3 cellular contexts compared by ENCODE assay signal in the genomic region with DNA sequence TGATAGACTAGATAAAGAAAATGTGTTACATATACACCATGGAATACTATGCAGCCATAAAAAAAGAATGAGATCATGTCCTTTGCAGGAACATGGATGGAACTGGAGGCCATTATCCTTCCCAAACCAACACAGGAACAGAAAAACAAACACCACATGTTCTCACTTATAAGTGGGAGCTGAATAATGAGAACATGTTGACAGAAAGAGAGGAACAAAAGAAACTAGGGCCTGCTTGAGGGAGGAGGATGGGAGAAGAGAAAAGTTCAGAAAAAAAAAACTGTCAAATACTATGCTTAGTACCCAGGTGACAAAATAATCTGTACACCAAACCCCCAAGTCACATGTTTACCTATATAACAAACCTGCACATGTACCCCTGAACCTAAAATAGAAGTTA. TPM values are rescaled to one million over a fixed set of nuclear protein-coding genes. Genes with fewer than 3 reads are reported as not detected.
"Had no signal": no experiment of that assay in that cellular context is flagged by ENCODE, and none has a peak within 500 bp of the region (broad histone marks: within the 10 kb centered on the region; RNA-seq: fewer than 3 reads in every experiment).

No MANE protein-coding gene starts in this region.

RNA-seq across cellular contexts. Expression of gene DYNLT5, which starts 23.5 kb away (rescaled TPM):
- total RNA-seq: activated CD8-positive, alpha-beta T cell treated with anti-CD3 and anti-CD28 coated beads, Interleukin-2, amount 10 ng/mL, durations not matched to agents 7 days and 5 days; activated naive CD8-positive, alpha-beta T cell treated with anti-CD3 and anti-CD28 coated beads, Interleukin-2, amount 10 ng/mL, durations not matched to agents 7 days and 5 days; epithelial cell of proximal tubule had no signal
